ENCODE assay signal across 23 cellular contexts in genomic region chr5:22780756-22781155, GRCh38.
"Had no signal": no experiment of that assay in that cellular context is flagged by ENCODE, and none has a peak within 500 bp of the region (broad histone marks: within the 10 kb centered on the region; RNA-seq: fewer than 3 reads in every experiment).

No MANE protein-coding gene starts in this region.

- H3K9me3 Mint-ChIP-seq: endodermal cell had no signal

- DNase-seq: activated CD4-positive, alpha-beta T cell treated with anti-CD3 and anti-CD28 coated beads for 4 hours; activated CD4-positive, alpha-beta T cell treated with anti-CD3 and anti-CD28 coated beads, Interleukin-2, amount 50 U/mL, for 48 hours; activated naive CD4-positive, alpha-beta T cell treated with anti-CD3 and anti-CD28 coated beads for 36 hours; activated T-cell treated with anti-CD3 and anti-CD28 coated beads, Interleukin-2, amount 50 U/mL, for 48 hours; amygdala; cerebellar nuclear complex; cortex of kidney; endodermal cell; heart left ventricle; ovary; spleen; stimulated activated CD4-positive, alpha-beta T cell treated with anti-CD3 and anti-CD28 coated beads, Interleukin-4, amount 100 ng/mL, for 1 hour; stimulated activated naive CD4-positive, alpha-beta T cell; testis; trophoblast cell; uterus had no signal

- H3K4me3 Mint-ChIP-seq: activated naive CD4-positive, alpha-beta T cell treated with anti-CD3 and anti-CD28 coated beads for 36 hours; endodermal cell; memory B cell; natural killer cell treated with Interleukin-12 subunit alpha and Interleukin-12 subunit beta and Interleukin-15 and Interleukin-18, amount 100 ng/mL, for 72 hours; WTC11 had no signal

- H3K27ac ChIP-seq: epithelial cell of prostate, heart left ventricle, neutrophil, ovary, prostate gland, right atrium auricular region, spleen, testis, uterus had no signal

- H3K36me3 Mint-ChIP-seq: memory B cell, WTC11 had no signal

- H3K36me3 ChIP-seq: heart left ventricle, neutrophil, ovary, prostate gland, right atrium auricular region, spleen, uterus had no signal

- H3K27me3 Mint-ChIP-seq: memory B cell; natural killer cell treated with Interleukin-12 subunit alpha and Interleukin-12 subunit beta and Interleukin-15 and Interleukin-18, amount 100 ng/mL, for 72 hours had no signal

- H3K27ac Mint-ChIP-seq: activated naive CD4-positive, alpha-beta T cell treated with anti-CD3 and anti-CD28 coated beads for 36 hours; endodermal cell; memory B cell; natural killer cell treated with Interleukin-12 subunit alpha and Interleukin-12 subunit beta and Interleukin-15 and Interleukin-18, amount 100 ng/mL, for 72 hours; WTC11 had no signal

- H3K4me1 Mint-ChIP-seq: endodermal cell, WTC11 had no signal

- H3K4me3 ChIP-seq: heart left ventricle, ovary, prostate gland, right atrium auricular region, spleen, testis, uterus had no signal

- H3K4me1 ChIP-seq: heart left ventricle, prostate gland, right atrium auricular region, spleen, testis, uterus had no signal

- H3K27me3 ChIP-seq: heart left ventricle, neutrophil, ovary, right atrium auricular region, spleen, testis, uterus had no signal

- H3K9me3 ChIP-seq: neutrophil, ovary, prostate gland, right atrium auricular region, testis, uterus had no signal
